9 cellular contexts compared by ENCODE assay signal in the genomic region with DNA sequence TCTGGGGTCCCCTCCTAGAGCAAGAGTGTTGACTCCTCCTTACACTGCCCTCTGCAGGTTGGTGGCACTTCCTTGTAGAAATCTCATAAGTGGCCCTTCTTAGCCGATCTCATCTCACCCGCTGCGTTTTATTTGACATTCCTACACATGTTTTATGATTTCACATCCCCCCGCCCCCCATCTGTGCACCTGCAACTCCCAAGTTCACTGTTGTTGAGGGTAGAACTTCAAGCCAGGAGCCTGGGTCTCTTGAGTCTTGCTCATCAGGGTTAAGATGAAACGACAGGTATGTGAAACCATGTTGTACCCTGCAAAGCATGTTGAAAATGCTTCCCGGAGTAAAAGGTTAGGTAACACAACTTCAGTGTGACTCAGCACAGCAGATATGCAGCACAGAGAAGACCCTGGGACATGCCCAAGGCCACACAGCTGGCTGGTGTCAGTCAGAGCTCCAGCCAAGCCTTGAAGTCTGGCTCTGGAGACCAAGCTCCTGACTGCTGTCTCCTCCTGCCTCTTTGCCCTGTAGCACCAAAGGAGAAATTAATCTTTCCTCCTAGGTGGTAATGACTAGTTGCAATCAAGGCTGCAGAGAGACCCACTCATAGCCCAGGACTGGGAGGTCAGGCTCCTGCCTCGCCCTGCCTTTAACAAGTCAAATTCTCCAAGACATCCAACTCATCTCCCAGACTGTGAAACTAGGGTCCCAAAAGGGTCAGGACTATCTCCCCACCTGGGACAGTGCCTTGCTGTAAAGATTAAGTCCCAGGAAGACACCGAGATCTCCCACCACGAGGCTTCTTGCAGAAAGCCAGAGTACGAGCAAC.
DNase-seq lines count a peak whose midpoint lies in the region; ATAC-seq, FAIRE-seq and TF ChIP-seq lines count a peak whose summit lies in the region.
"Had no signal": no experiment of that assay in that cellular context is flagged by ENCODE, and none has a peak within 500 bp of the region (broad histone marks: within the 10 kb centered on the region; RNA-seq: fewer than 3 reads in every experiment).

No MANE protein-coding gene starts in this region.

- dilution Hi-C loops in keratinocyte (cut with MboI; ENCODE audit: extremely low pct_ligation_motif_present, low sequenced_read_pairs), result no loop called here

- peak overlapping the region; percentile 27 for H2AFZ ChIP-seq in keratinocyte (ENCODE audit: control insufficient read depth, low read length)

- no peaks in the 10 kb centered on the region for H3K79me2 ChIP-seq in keratinocyte (ENCODE audit: control insufficient read depth, insufficient read depth, low read length)

- H3K9me3 ChIP-seq in keratinocyte (ENCODE audit: control insufficient read depth, low read depth, low read length) (no peaks in the 10 kb centered on the region), upper lobe of right lung (no peaks in the 10 kb centered on the region)

- no peak overlapping the region for H3K4me3 Mint-ChIP-seq in activated CD4-positive, alpha-beta memory T cell treated with anti-CD3 and anti-CD28 coated beads for 36 hours
- no peak overlapping the region for H3K4me3 Mint-ChIP-seq in activated CD4-positive, alpha-beta memory T cell treated with anti-CD3 and anti-CD28 coated beads, Interleukin-2, amount 10 ng/mL, durations not matched to agents 7 days and 5 days
- H3K4me3 Mint-ChIP-seq: activated naive CD4-positive, alpha-beta T cell treated with anti-CD3 and anti-CD28 coated beads, Interleukin-2, amount 50 U/mL, for 24 hours had no signal

- H3K36me3 Mint-ChIP-seq in activated CD4-positive, alpha-beta memory T cell treated with anti-CD3 and anti-CD28 coated beads for 36 hours, result peaks cover 1% of the 10 kb centered on the region
- H3K36me3 Mint-ChIP-seq in activated CD4-positive, alpha-beta memory T cell treated with anti-CD3 and anti-CD28 coated beads, Interleukin-2, amount 10 ng/mL, durations not matched to agents 7 days and 5 days (ENCODE audit: low read depth), result no peaks in the 10 kb centered on the region

- in situ Hi-C loops in astrocyte of the spinal cord (cut with HindIII; ENCODE audit: low sequenced_read_pairs), result no loop called here

- no peaks in the 10 kb centered on the region for H3K27me3 ChIP-seq in keratinocyte (ENCODE audit: control insufficient read depth, extremely low read depth, insufficient read depth, low read length)
- H3K27me3 ChIP-seq in upper lobe of right lung, result no peaks in the 10 kb centered on the region

- intact Hi-C loops in activated CD4-positive, alpha-beta memory T cell treated with anti-CD3 and anti-CD28 coated beads for 36 hours (cut with micrococcal nuclease), result loop anchor here (1.0 kb wide), 1 partner anchor 80 kb away; no protein-coding TSS in a partner anchor
- intact Hi-C loops in upper lobe of right lung (cut with DNase I), result no loop called here

- DNase-seq in activated CD4-positive, alpha-beta memory T cell treated with anti-CD3 and anti-CD28 coated beads for 36 hours, result peak; percentile 35
- no peak for DNase-seq in activated CD4-positive, alpha-beta memory T cell treated with anti-CD3 and anti-CD28 coated beads, Interleukin-2, amount 10 ng/mL, durations not matched to agents 7 days and 5 days
- DNase-seq in NCI-H1092 treated with DMSO at 0.1 percent for 48 hours (lab: John Stamatoyannopoulos, UW) (peak; percentile 30), astrocyte of the spinal cord (ENCODE audit: low read depth, low spot score) (no peak), keratinocyte (ENCODE audit: low read depth, low spot score) (peak; percentile 70), upper lobe of right lung (no peak), cerebellar nuclear complex (lab: John Stamatoyannopoulos, UW) (no peak)

- FAIRE-seq in keratinocyte (lab: Jason Lieb, UNC), result peak; percentile 48

- H3K4me3 ChIP-seq in astrocyte of the spinal cord (ENCODE audit: low read depth, low read length), result no peak overlapping the region
- no peak overlapping the region for H3K4me3 ChIP-seq in keratinocyte (ENCODE audit: control insufficient read depth in 2 of 3, extremely low read depth in 1 of 3, insufficient read depth in 2 of 3, low read depth in 1 of 3, low read length in 3 of 3)
- H3K4me3 ChIP-seq in upper lobe of right lung, result no peak overlapping the region

- peaks cover 2% of the 10 kb centered on the region for H3K4me1 Mint-ChIP-seq in activated CD4-positive, alpha-beta memory T cell treated with anti-CD3 and anti-CD28 coated beads for 36 hours (ENCODE audit: low read depth)
- H3K4me1 Mint-ChIP-seq in activated CD4-positive, alpha-beta memory T cell treated with anti-CD3 and anti-CD28 coated beads, Interleukin-2, amount 10 ng/mL, durations not matched to agents 7 days and 5 days, result no peaks in the 10 kb centered on the region

- H3K4me1 ChIP-seq in keratinocyte (ENCODE audit: control insufficient read depth, extremely low read depth, insufficient read depth, low read length) (peaks cover 17% of the 10 kb centered on the region), upper lobe of right lung (peaks cover 15% of the 10 kb centered on the region)

- no peaks in the 10 kb centered on the region for H4K20me1 ChIP-seq in keratinocyte (ENCODE audit: control insufficient read depth, extremely low read depth, insufficient read depth, low read length)

- POLR2A ChIA-PET in activated CD4-positive, alpha-beta memory T cell treated with anti-CD3 and anti-CD28 coated beads for 36 hours (lab: Charles Lee), result no interaction called here
- POLR2A ChIA-PET in activated CD4-positive, alpha-beta memory T cell treated with anti-CD3 and anti-CD28 coated beads, Interleukin-2, amount 10 ng/mL, durations not matched to agents 7 days and 5 days (lab: Charles Lee), result no interaction called here

- H3K27me3 Mint-ChIP-seq in activated CD4-positive, alpha-beta memory T cell treated with anti-CD3 and anti-CD28 coated beads for 36 hours, result no peaks in the 10 kb centered on the region
- no peaks in the 10 kb centered on the region for H3K27me3 Mint-ChIP-seq in activated CD4-positive, alpha-beta memory T cell treated with anti-CD3 and anti-CD28 coated beads, Interleukin-2, amount 10 ng/mL, durations not matched to agents 7 days and 5 days
- H3K27me3 Mint-ChIP-seq: activated naive CD4-positive, alpha-beta T cell treated with anti-CD3 and anti-CD28 coated beads, Interleukin-2, amount 50 U/mL, for 24 hours had no signal

- H3K9ac ChIP-seq in keratinocyte (ENCODE audit: control insufficient read depth, extremely low read depth, insufficient read depth, low read length), result no peak overlapping the region

- peak; percentile 76 for ATAC-seq in upper lobe of right lung
- no peak for ATAC-seq in HG02759 (IDR thresholded peaks at IDR 0.05; ENCODE audit: unreplicated experiment)

- no peak overlapping the region for H3K27ac ChIP-seq in keratinocyte (ENCODE audit: control insufficient read depth, insufficient read depth, low read length)
- no peak overlapping the region for H3K27ac ChIP-seq in upper lobe of right lung

- CTCF ChIA-PET in activated CD4-positive, alpha-beta memory T cell treated with anti-CD3 and anti-CD28 coated beads for 36 hours (lab: Charles Lee), result interaction anchor here (1.1 kb wide), 1 partner anchor 19 kb away, joined by 3 read pairs; no protein-coding TSS in a partner anchor
- CTCF ChIA-PET in activated CD4-positive, alpha-beta memory T cell treated with anti-CD3 and anti-CD28 coated beads, Interleukin-2, amount 10 ng/mL, durations not matched to agents 7 days and 5 days (lab: Charles Lee), result interaction anchor here (1.1 kb wide), 1 partner anchor 74 kb away, joined by 3 read pairs; no protein-coding TSS in a partner anchor

- H3K9me1 ChIP-seq in keratinocyte (ENCODE audit: control insufficient read depth, extremely low read depth, insufficient read depth, low read length), result no peaks in the 10 kb centered on the region

- peak overlapping the region; percentile 58 for H3K4me2 ChIP-seq in keratinocyte (ENCODE audit: control insufficient read depth, extremely low read depth, insufficient read depth, low read depth, low read length)

- H3K27ac Mint-ChIP-seq in activated CD4-positive, alpha-beta memory T cell treated with anti-CD3 and anti-CD28 coated beads for 36 hours, result no peak overlapping the region
- H3K27ac Mint-ChIP-seq in activated CD4-positive, alpha-beta memory T cell treated with anti-CD3 and anti-CD28 coated beads, Interleukin-2, amount 10 ng/mL, durations not matched to agents 7 days and 5 days, result no peak overlapping the region
- H3K27ac Mint-ChIP-seq: activated naive CD4-positive, alpha-beta T cell treated with anti-CD3 and anti-CD28 coated beads, Interleukin-2, amount 50 U/mL, for 24 hours had no signal

- H3K36me3 ChIP-seq in keratinocyte (ENCODE audit: control insufficient read depth in 2 of 2, extremely low read depth in 1 of 2, insufficient read depth in 2 of 2, low read length in 2 of 2), result no peaks in the 10 kb centered on the region
- H3K36me3 ChIP-seq in upper lobe of right lung, result no peaks in the 10 kb centered on the region

- H3K9me3 Mint-ChIP-seq in activated CD4-positive, alpha-beta memory T cell treated with anti-CD3 and anti-CD28 coated beads for 36 hours, result no peaks in the 10 kb centered on the region
- H3K9me3 Mint-ChIP-seq in activated CD4-positive, alpha-beta memory T cell treated with anti-CD3 and anti-CD28 coated beads, Interleukin-2, amount 10 ng/mL, durations not matched to agents 7 days and 5 days, result no peaks in the 10 kb centered on the region
- H3K9me3 Mint-ChIP-seq: activated naive CD4-positive, alpha-beta T cell treated with anti-CD3 and anti-CD28 coated beads, Interleukin-2, amount 50 U/mL, for 24 hours had no signal

- TF ChIP-seq CTCF in astrocyte of the spinal cord (IDR thresholded peaks at IDR 0.05; ENCODE audit: low read depth, low read length) (peak; percentile 67), keratinocyte (optimal IDR thresholded peaks at IDR 0.05 in 1 of 3, IDR thresholded peaks at IDR 0.05 in 1 of 3, conservative IDR thresholded peaks at IDR 0.05 in 1 of 3; ENCODE audit: extremely low read depth in 1 of 3, insufficient read depth in 2 of 3, low read length in 3 of 3) (peak; percentile 33 to 66 (median 44)), upper lobe of right lung (IDR thresholded peaks at IDR 0.05) (peak; percentile 55)

Comparison
In these comparisons a context has a peak if more than half of its experiments do, and no peak if none do; other contexts are left out.
1. DNase-seq: peak in activated CD4-positive, alpha-beta memory T cell treated with anti-CD3 and anti-CD28 coated beads for 36 hours (single experiment), NCI-H1092 treated with DMSO at 0.1 percent for 48 hours (single experiment) and keratinocyte (single experiment); none in activated CD4-positive, alpha-beta memory T cell treated with anti-CD3 and anti-CD28 coated beads, Interleukin-2, amount 10 ng/mL, durations not matched to agents 7 days and 5 days (single experiment), astrocyte of the spinal cord (single experiment), upper lobe of right lung (single experiment) and cerebellar nuclear complex (0 of 2).
2. Peak in every context shown above with its lines, with median percentiles within 50 percentile points of each other: CTCF ChIP-seq.